In genomic region chr12:124437621-124438414, GRCh38 we compare ENCODE assay signal across 21 cellular contexts.
DNase-seq lines count a peak whose midpoint lies in the region; TF ChIP-seq lines count a peak whose summit lies in the region.
"Had no signal": no experiment of that assay in that cellular context is flagged by ENCODE, and none has a peak within 500 bp of the region (broad histone marks: within the 10 kb centered on the region; RNA-seq: fewer than 3 reads in every experiment).

No MANE protein-coding gene starts in this region.

- H3K4me1 ChIP-seq in esophagus muscularis mucosa (peaks cover 37 to 74% (median 57%) of the 10 kb centered on the region in 4 donors), sigmoid colon (peaks cover 0 to 52% (median 45%) of the 10 kb centered on the region in 4 donors)

- H3K27me3 ChIP-seq in esophagus muscularis mucosa (no peaks in the 10 kb centered on the region), sigmoid colon (no peaks in the 10 kb centered on the region)
- H3K27me3 ChIP-seq: BLaER1, heart right ventricle had no signal

- H3K4me3 ChIP-seq in esophagus muscularis mucosa (no peak overlapping the region), sigmoid colon (no peak overlapping the region)
- H3K4me3 ChIP-seq: BLaER1, coronary artery, heart right ventricle, prostate gland had no signal

- peak overlapping the region; percentile 1 for H3K27ac Mint-ChIP-seq in T-helper 1 cell treated with Interleukin-12 subunit alpha and Interleukin-12 subunit beta and Interleukin-4 antibody, amounts not matched to agents 30 μg/mL and 1 μg/mL, for 36 hours
- H3K27ac Mint-ChIP-seq: T-helper 2 cell treated with Interferon-gamma antibody and Interleukin-4, amounts not matched to agents 5 μg/mL and 100 μg/mL, for 36 hours had no signal

- POLR2A ChIA-PET in RWPE1 (lab: Yijun Ruan, JAX; ENCODE audit: low non-redundant PET) = no interaction called here

- peaks cover 1% of the 10 kb centered on the region for H3K4me1 Mint-ChIP-seq in T-helper 1 cell treated with Interleukin-12 subunit alpha and Interleukin-12 subunit beta and Interleukin-4 antibody, amounts not matched to agents 30 μg/mL and 1 μg/mL, for 36 hours (ENCODE audit: low read depth)

- intact Hi-C loops in esophagus muscularis mucosa (cut with DNase I) = no loop called here
- intact Hi-C loops in sigmoid colon (cut with DNase I) = no loop called here

- no peaks in the 10 kb centered on the region for H3K9me3 ChIP-seq in esophagus muscularis mucosa
- no peaks in the 10 kb centered on the region for H3K9me3 ChIP-seq in sigmoid colon
- H3K9me3 ChIP-seq: BLaER1, heart right ventricle, prostate gland had no signal

- H3K36me3 ChIP-seq in esophagus muscularis mucosa (peaks cover 14 to 64% (median 25%) of the 10 kb centered on the region in 4 donors), sigmoid colon (peaks cover 3 to 35% (median 7%) of the 10 kb centered on the region in 4 donors)
- H3K36me3 ChIP-seq: prostate gland had no signal

- WGBS in esophagus muscularis mucosa = 81% methylated on average over 13 of the region's 36 CpGs
- 81 to 86% methylated on average over 36 of the region's 36 CpGs for WGBS in sigmoid colon, 2 donors

- peak overlapping the region; percentile 54 for H3K27ac ChIP-seq in RWPE1
- peak overlapping the region; percentile 25 to 71 (median 53) for H3K27ac ChIP-seq in esophagus muscularis mucosa (replicated peaks in 1 of 4)
- H3K27ac ChIP-seq in sigmoid colon = peak overlapping the region; percentile 38 to 70 (median 64)
- H3K27ac ChIP-seq: 22Rv1, BLaER1, coronary artery had no signal

- H3K9me3 Mint-ChIP-seq in T-helper 1 cell treated with Interleukin-12 subunit alpha and Interleukin-12 subunit beta and Interleukin-4 antibody, amounts not matched to agents 30 μg/mL and 1 μg/mL, for 36 hours = no peaks in the 10 kb centered on the region
- H3K9me3 Mint-ChIP-seq: T-helper 2 cell treated with Interferon-gamma antibody and Interleukin-4, amounts not matched to agents 5 μg/mL and 100 μg/mL, for 36 hours had no signal

- CTCF ChIA-PET in RWPE1 (lab: Yijun Ruan, JAX) = no interaction called here

- H3K4me3 Mint-ChIP-seq in T-helper 1 cell treated with Interleukin-12 subunit alpha and Interleukin-12 subunit beta and Interleukin-4 antibody, amounts not matched to agents 30 μg/mL and 1 μg/mL, for 36 hours = no peak overlapping the region
- H3K4me3 Mint-ChIP-seq: T-helper 2 cell treated with Interferon-gamma antibody and Interleukin-4, amounts not matched to agents 5 μg/mL and 100 μg/mL, for 36 hours had no signal

- no peak for TF ChIP-seq CTCF in RWPE1 (conservative IDR thresholded peaks at IDR 0.05; ENCODE audit: low read depth)
- TF ChIP-seq CTCF in esophagus muscularis mucosa (IDR thresholded peaks at IDR 0.05) = no peak
- TF ChIP-seq CTCF in sigmoid colon (IDR thresholded peaks at IDR 0.05) = no peak

- no peak for TF ChIP-seq EP300 in esophagus muscularis mucosa (IDR thresholded peaks at IDR 0.05)
- no peak for TF ChIP-seq EP300 in sigmoid colon (IDR thresholded peaks at IDR 0.05)

- no peak for TF ChIP-seq POLR2A in esophagus muscularis mucosa (IDR thresholded peaks at IDR 0.05; ENCODE audit: low read depth)
- TF ChIP-seq POLR2A in sigmoid colon (IDR thresholded peaks at IDR 0.05) = no peak

- H3K36me3 Mint-ChIP-seq in T-helper 1 cell treated with Interleukin-12 subunit alpha and Interleukin-12 subunit beta and Interleukin-4 antibody, amounts not matched to agents 30 μg/mL and 1 μg/mL, for 36 hours (ENCODE audit: low read depth) = peaks cover 2% of the 10 kb centered on the region

- DNase-seq in T-helper 1 cell (no peak), RWPE1 (ENCODE audit: low spot score) (no peak), esophagus muscularis mucosa (ENCODE audit: extremely low spot score) (no peak), sigmoid colon (no peak), SHP77 treated with DMSO at 0.1 percent for 48 hours (lab: John Stamatoyannopoulos, UW) (no peak), dedifferentiated amniotic fluid mesenchymal stem cell (ENCODE audit: extremely low spot score) (no peak)
- no peak for DNase-seq in stimulated activated CD4-positive, alpha-beta T cell treated with anti-CD3 and anti-CD28 coated beads, Interleukin-12 subunit alpha, Interleukin-12 subunit beta, amount 100 ng/mL, for 4 hours
- DNase-seq: activated CD4-positive, alpha-beta T cell treated with anti-CD3 and anti-CD28 coated beads for 1 hour; amygdala; DMS79; heart right ventricle; Kasumi-1; NCI-H1436 treated with DMSO at 0.1 percent for 48 hours; NK-92 treated with Interleukin-12 subunit alpha and Interleukin-12 subunit beta, amount 100 ng/mL, for 24 hours; Right ventricle myocardium superior had no signal

- no peaks in the 10 kb centered on the region for H3K27me3 Mint-ChIP-seq in T-helper 1 cell treated with Interleukin-12 subunit alpha and Interleukin-12 subunit beta and Interleukin-4 antibody, amounts not matched to agents 30 μg/mL and 1 μg/mL, for 36 hours (ENCODE audit: low read depth)
